Comparison of ENCODE assay signal across 1 cellular context in the genomic region with DNA sequence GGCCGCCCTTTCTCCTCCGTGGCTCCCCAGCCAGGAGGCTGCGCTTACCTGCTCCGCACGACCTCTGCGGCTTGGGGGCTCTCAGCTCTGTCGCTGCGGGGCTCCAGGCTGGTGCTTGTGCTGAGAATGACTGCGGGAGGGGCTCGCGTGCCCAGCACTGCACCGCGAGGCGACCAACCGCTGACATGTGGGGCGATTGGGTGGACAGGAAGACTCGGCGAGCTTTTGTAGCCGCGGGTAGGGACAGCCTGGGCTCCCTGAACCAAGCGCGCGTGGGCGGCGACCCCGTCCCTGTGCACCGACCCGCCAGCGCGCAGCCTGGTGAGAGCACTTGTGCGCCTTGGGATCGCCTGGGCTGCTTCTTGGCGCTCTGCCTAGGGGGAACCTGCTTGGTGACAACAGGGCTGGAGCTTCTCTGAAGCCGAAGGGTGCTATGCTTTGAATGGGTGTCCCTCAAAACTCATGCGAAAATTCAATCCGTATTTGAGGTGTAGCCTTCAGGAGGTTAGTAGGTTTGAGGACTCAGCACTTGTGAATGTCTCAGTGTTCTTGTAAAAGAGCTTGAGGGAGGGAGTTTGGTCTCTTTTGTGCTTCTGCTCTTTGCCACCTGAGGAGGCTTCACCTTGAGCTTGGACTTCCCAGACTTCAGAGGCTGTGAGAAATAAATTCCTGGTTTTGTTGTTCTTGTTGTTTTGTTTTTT.
TF ChIP-seq lines count a peak whose summit lies in the region.

No MANE protein-coding gene starts in this region.

TF ChIP-seq in HEK293, 187 proteins besides CTCF, POLR2A, EP300 and RAD21 (continued from another document):
- TF ChIP-seq, protein P1, sequence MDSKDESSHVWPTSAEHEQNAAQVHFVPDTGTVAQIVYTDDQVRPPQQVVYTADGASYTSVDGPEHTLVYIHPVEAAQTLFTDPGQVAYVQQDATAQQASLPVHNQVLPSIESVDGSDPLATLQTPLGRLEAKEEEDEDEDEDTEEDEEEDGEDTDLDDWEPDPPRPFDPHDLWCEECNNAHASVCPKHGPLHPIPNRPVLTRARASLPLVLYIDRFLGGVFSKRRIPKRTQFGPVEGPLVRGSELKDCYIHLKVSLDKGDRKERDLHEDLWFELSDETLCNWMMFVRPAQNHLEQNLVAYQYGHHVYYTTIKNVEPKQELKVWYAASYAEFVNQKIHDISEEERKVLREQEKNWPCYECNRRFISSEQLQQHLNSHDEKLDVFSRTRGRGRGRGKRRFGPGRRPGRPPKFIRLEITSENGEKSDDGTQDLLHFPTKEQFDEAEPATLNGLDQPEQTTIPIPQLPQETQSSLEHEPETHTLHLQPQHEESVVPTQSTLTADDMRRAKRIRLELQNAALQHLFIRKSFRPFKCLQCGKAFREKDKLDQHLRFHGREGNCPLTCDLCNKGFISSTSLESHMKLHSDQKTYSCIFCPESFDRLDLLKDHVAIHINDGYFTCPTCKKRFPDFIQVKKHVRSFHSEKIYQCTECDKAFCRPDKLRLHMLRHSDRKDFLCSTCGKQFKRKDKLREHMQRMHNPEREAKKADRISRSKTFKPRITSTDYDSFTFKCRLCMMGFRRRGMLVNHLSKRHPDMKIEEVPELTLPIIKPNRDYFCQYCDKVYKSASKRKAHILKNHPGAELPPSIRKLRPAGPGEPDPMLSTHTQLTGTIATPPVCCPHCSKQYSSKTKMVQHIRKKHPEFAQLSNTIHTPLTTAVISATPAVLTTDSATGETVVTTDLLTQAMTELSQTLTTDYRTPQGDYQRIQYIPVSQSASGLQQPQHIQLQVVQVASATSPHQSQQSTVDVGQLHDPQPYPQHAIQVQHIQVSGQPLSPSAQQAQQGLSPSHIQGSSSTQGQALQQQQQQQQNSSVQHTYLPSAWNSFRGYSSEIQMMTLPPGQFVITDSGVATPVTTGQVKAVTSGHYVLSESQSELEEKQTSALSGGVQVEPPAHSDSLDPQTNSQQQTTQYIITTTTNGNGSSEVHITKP (tag by site-specific recombination; IDR thresholded peaks at IDR 0.05) = peak; percentile 44; the same call in 1 of the 2 replicates
- peak; percentile 86 for TF ChIP-seq ZIC2 (tag by site-specific recombination; IDR thresholded peaks at IDR 0.05)
- no peak for TF ChIP-seq YY1 (tag by site-specific recombination; IDR thresholded peaks at IDR 0.05)
- TF ChIP-seq ZNF398 (tag by site-specific recombination; IDR thresholded peaks at IDR 0.05) = no peak
- TF ChIP-seq ZNF394 (tag by site-specific recombination; IDR thresholded peaks at IDR 0.05; ENCODE audit: borderline replicate concordance) = no peak
- no peak for TF ChIP-seq ZNF16 (tag by site-specific recombination; IDR thresholded peaks at IDR 0.05; ENCODE audit: low read depth)
- peak; percentile 55 for TF ChIP-seq ZNF341 (tag by site-specific recombination; IDR thresholded peaks at IDR 0.05; ENCODE audit: low read depth)
- no peak for TF ChIP-seq ZNF610 (tag by site-specific recombination; IDR thresholded peaks at IDR 0.05; ENCODE audit: borderline replicate concordance)
- TF ChIP-seq ZNF600 (tag by site-specific recombination; IDR thresholded peaks at IDR 0.05) = no peak
- TF ChIP-seq ZNF670 (tag by site-specific recombination; IDR thresholded peaks at IDR 0.05; ENCODE audit: low read depth) = no peak
